21 cellular contexts compared by ENCODE assay signal in the genomic region with DNA sequence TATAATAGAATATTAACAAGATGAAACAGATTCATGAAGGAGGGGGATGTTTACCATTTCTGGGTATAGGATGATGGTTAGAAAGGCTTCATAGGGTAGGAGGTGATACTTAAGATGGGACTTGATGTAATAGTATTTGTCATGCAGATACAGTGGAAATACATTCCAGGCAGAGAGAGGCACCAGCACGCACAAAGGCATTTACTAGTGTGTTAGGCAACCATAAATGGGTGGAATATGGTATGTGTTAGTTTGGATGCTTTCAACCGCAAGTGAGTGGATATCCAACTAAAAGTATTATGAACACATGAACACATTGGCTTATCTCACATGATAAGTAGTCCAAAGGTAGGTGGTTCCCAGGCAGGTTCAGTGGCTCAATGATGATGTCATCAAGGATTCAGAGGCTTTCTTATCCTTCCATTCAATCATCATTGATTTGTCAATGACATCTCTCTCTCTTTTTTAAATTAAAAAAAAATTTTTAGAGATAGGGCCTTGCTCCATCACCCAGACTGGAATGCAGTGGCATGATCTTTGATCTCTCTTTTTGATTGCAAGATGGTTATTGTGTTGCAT.
"Had no signal": no experiment of that assay in that cellular context is flagged by ENCODE, and none has a peak within 500 bp of the region (broad histone marks: within the 10 kb centered on the region; RNA-seq: fewer than 3 reads in every experiment).

No MANE protein-coding gene starts in this region.

- ATAC-seq: activated CD8-positive, alpha-beta T cell treated with anti-CD3 and anti-CD28 coated beads for 36 hours; activated T-helper 17 cell treated with anti-CD3 and anti-CD28 coated beads, Interleukin-2, amount 50 U/mL, for 72 hours; left ventricle myocardium superior had no signal

- H3K27me3 ChIP-seq: ascending aorta, right atrium auricular region, tibial nerve, uterus had no signal

- H3K9me3 ChIP-seq: ascending aorta, breast epithelium, prostate gland, right atrium auricular region, tibial nerve, uterus had no signal

- H3K36me3 ChIP-seq: ascending aorta, breast epithelium, prostate gland, right atrium auricular region, tibial nerve, uterus had no signal

- H3K4me1 ChIP-seq: ascending aorta, breast epithelium, prostate gland, right atrium auricular region, tibial nerve, uterus had no signal

- H3K27ac ChIP-seq: ascending aorta, breast epithelium, prostate gland, right atrium auricular region, skin epidermis, tibial nerve, uterus had no signal

- H3K4me3 ChIP-seq: ascending aorta, breast epithelium, prostate gland, right atrium auricular region, skin epidermis, tibial nerve, uterus had no signal

- DNase-seq: activated CD4-positive, alpha-beta T cell treated with anti-CD3 and anti-CD28 coated beads for 48 hours; activated CD4-positive, CD25-positive, alpha-beta regulatory T cell; activated CD8-positive, alpha-beta T cell treated with anti-CD3 and anti-CD28 coated beads for 36 hours; activated naive CD4-positive, alpha-beta T cell treated with anti-CD3 and anti-CD28 coated beads for 36 hours; activated T-cell treated with anti-CD3 and anti-CD28 coated beads, Interleukin-2, amount 50 U/mL, for 1 hour; cortex of kidney; effector CD4-positive, alpha-beta T cell; foreskin melanocyte; kidney glomerular epithelial cell; left ventricle myocardium superior; stimulated activated CD4-positive, alpha-beta T cell treated with anti-CD3 and anti-CD28 coated beads, Interleukin-15, amount 100 ng/mL, for 24 hours; stimulated activated CD4-positive, alpha-beta T cell treated with anti-CD3 and anti-CD28 coated beads, Interleukin-2, amount 100 ng/mL, for 48 hours; T1000; uterus had no signal
